Comparison of ENCODE assay signal across 28 cellular contexts in the genomic region with DNA sequence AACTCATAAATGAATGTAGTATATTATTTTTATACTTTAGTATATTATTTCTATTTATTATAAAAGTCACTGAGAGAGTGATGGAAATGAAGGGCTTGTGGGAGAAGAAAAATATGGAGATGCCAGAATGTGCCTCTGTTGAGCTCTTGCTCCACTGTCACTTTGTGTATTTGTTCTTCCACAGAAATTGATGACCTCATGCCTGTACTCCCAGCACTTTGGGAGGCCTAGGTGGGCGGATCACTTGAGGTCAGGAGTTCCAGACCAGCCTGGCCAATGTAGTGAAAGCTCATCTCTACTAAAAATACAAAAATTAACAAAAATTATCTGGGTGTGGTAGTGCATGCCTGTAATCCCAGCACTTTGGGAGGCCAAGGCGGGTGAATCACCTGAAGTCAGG.
"Had no signal": no experiment of that assay in that cellular context is flagged by ENCODE, and none has a peak within 500 bp of the region (broad histone marks: within the 10 kb centered on the region; RNA-seq: fewer than 3 reads in every experiment).

No MANE protein-coding gene starts in this region.

- FAIRE-seq: colon, endometrium, endothelial cell of umbilical vein, frontal cortex had no signal

- H3K4me1 ChIP-seq: colonic mucosa, esophagus squamous epithelium, foreskin keratinocyte, gastrocnemius medialis, heart left ventricle had no signal

- H3K9me3 ChIP-seq: colonic mucosa, esophagus muscularis mucosa, esophagus squamous epithelium, gastrocnemius medialis, gastroesophageal sphincter, heart left ventricle, heart right ventricle had no signal

- H3K27ac Mint-ChIP-seq: dendritic cell treated with granulocyte-macrophage colony-stimulating factor and Interleukin-4, amounts not matched to agents 40 ng/mL and 50 ng/mL, for 4 days; effector memory CD8-positive, alpha-beta T cell; endodermal cell had no signal

- H3K4me3 Mint-ChIP-seq: dendritic cell treated with granulocyte-macrophage colony-stimulating factor and Interleukin-4, amounts not matched to agents 40 ng/mL and 50 ng/mL, for 4 days; effector memory CD8-positive, alpha-beta T cell; endodermal cell had no signal

- ATAC-seq: effector memory CD8-positive, alpha-beta T cell; esophagus mucosa; foreskin keratinocyte; gastrocnemius medialis; gastroesophageal sphincter; heart left ventricle; heart right ventricle had no signal

- H3K9me3 Mint-ChIP-seq: dendritic cell treated with granulocyte-macrophage colony-stimulating factor and Interleukin-4, amounts not matched to agents 40 ng/mL and 50 ng/mL, for 4 days; effector memory CD8-positive, alpha-beta T cell; endodermal cell had no signal

- H3K36me3 ChIP-seq: colonic mucosa, esophagus muscularis mucosa, esophagus squamous epithelium, gastrocnemius medialis, gastroesophageal sphincter, heart left ventricle, heart right ventricle had no signal

- DNase-seq: colonic mucosa; cortex of kidney; dermis blood vessel endothelial cell; dorsolateral prefrontal cortex; effector CD4-positive, alpha-beta T cell; effector CD8-positive, alpha-beta T cell; effector memory CD4-positive, alpha-beta T cell; effector memory CD8-positive, alpha-beta T cell; endodermal cell; erythroblast; esophagus squamous epithelium; foreskin keratinocyte; foreskin melanocyte; gastrocnemius medialis; glutamatergic neuron; head of caudate nucleus; heart left ventricle; heart right ventricle had no signal

- H3K4me3 ChIP-seq: colonic mucosa, coronary artery, dorsolateral prefrontal cortex, esophagus muscularis mucosa, esophagus squamous epithelium, gastrocnemius medialis, gastroesophageal sphincter, heart left ventricle, heart right ventricle had no signal

- H3K27me3 Mint-ChIP-seq: dendritic cell treated with granulocyte-macrophage colony-stimulating factor and Interleukin-4, amounts not matched to agents 40 ng/mL and 50 ng/mL, for 4 days had no signal

- H3K27me3 ChIP-seq: colonic mucosa, dorsolateral prefrontal cortex, esophagus muscularis mucosa, esophagus squamous epithelium, foreskin keratinocyte, gastrocnemius medialis, gastroesophageal sphincter, heart left ventricle, heart right ventricle had no signal

- H3K27ac ChIP-seq: colonic mucosa, coronary artery, dorsolateral prefrontal cortex, epithelial cell of prostate, esophagus muscularis mucosa, esophagus squamous epithelium, foreskin keratinocyte, gastrocnemius medialis, gastroesophageal sphincter, heart left ventricle, heart right ventricle had no signal
